ENCODE assay signal across 14 cellular contexts in the genomic region with DNA sequence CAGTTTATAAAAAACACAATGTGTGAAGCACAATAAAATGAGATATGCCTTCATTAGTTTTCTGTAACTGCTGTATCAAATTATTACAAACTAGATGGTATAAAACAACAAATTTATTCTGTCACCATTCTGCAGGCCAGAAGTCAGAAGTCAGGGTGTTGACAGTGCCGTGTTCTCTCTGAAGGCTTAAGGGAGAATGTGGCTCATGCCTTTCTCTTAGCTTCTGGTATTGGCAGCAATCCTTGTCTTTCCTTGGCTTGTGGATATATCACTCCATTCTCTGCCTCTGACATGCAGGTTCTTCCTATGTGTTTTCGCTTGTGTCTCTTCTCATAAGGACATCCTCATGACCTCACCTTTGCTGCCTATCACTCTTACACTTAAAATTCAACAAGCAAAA. TPM values are rescaled to one million over a fixed set of nuclear protein-coding genes. Genes with fewer than 3 reads are reported as not detected.
A peak's percentile ranks its signal among the peaks of the same experiment; 100 is the strongest.
DNase-seq lines count a peak whose midpoint lies in the region; ATAC-seq and TF ChIP-seq lines count a peak whose summit lies in the region.
"Had no signal": no experiment of that assay in that cellular context is flagged by ENCODE, and none has a peak within 500 bp of the region (broad histone marks: within the 10 kb centered on the region; RNA-seq: fewer than 3 reads in every experiment).

No MANE protein-coding gene starts in this region.

- H3K27me3 ChIP-seq in DND-41 (ENCODE audit: insufficient read depth, low read length, poor library complexity), result no peaks in the 10 kb centered on the region
- no peaks in the 10 kb centered on the region for H3K27me3 ChIP-seq in naive thymus-derived CD4-positive, alpha-beta T cell (ENCODE audit: control insufficient read depth in 2 of 2, insufficient read depth in 2 of 2, low read length in 2 of 2)
- no peaks in the 10 kb centered on the region for H3K27me3 ChIP-seq in thyroid gland
- H3K27me3 ChIP-seq: suprapubic skin had no signal

- intact Hi-C loops in naive thymus-derived CD4-positive, alpha-beta T cell (cut with micrococcal nuclease), result loop anchor here (1.0 to 10.0 kb wide), 4 partner anchors 8 to 768 kb away; no protein-coding TSS in a partner anchor
- intact Hi-C loops in thyroid gland (cut with DNase I), result no loop called here

- H3K4me3 ChIP-seq in DND-41 (ENCODE audit: low read depth in 1 of 2, low read length in 2 of 2), result no peak overlapping the region
- H3K4me3 ChIP-seq in Jurkat, Clone E6-1 (ENCODE audit: low read length), result peak overlapping the region; percentile 54
- H3K4me3 ChIP-seq in naive thymus-derived CD4-positive, alpha-beta T cell (ENCODE audit: low read length), result peak overlapping the region; percentile 54
- no peak overlapping the region for H3K4me3 ChIP-seq in thyroid gland (replicated peaks in 1 of 3)
- H3K4me3 ChIP-seq: suprapubic skin had no signal

- POLR2A ChIA-PET in naive thymus-derived CD4-positive, alpha-beta T cell (lab: Charles Lee), result interaction anchor here (1.1 to 14.5 kb wide), 4 partner anchors 9 to 19 kb away, joined by 11 to 150 read pairs (median 20); a partner anchor contains a TSS

- H3K4me2 ChIP-seq in DND-41 (ENCODE audit: insufficient read depth, low read length), result peak overlapping the region; percentile 3; the same call in 1 of the 2 replicates

- H2AFZ ChIP-seq in DND-41 (ENCODE audit: low read depth, low read length), result no peak overlapping the region

- H4K20me1 ChIP-seq in DND-41 (ENCODE audit: insufficient read depth, low read length), result peaks cover 44% of the 10 kb centered on the region

- H3K27ac Mint-ChIP-seq in activated naive CD8-positive, alpha-beta T cell, result peak overlapping the region; percentile 99
- H3K27ac Mint-ChIP-seq in naive thymus-derived CD4-positive, alpha-beta T cell, result peak overlapping the region; percentile 84 to 98 (median 95)

- DNase-seq in DND-41, result no peak
- DNase-seq in Jurkat, Clone E6-1 (ENCODE audit: low read depth, low spot score), result no peak
- DNase-seq in naive thymus-derived CD4-positive, alpha-beta T cell, result no peak
- DNase-seq in thyroid gland, result no peak
- no peak for DNase-seq in HK-2 (ENCODE audit: unreplicated experiment)
- DNase-seq in cerebellar cortex (ENCODE audit: low spot score), result no peak
- DNase-seq: activated CD8-positive, alpha-beta memory T cell treated with anti-CD3 and anti-CD28 coated beads for 24 hours; glutamatergic neuron; left cardiac atrium; MV-4-11 had no signal

- H3K9me3 Mint-ChIP-seq in activated naive CD8-positive, alpha-beta T cell (ENCODE audit: low read depth), result no peaks in the 10 kb centered on the region
- H3K9me3 Mint-ChIP-seq in naive thymus-derived CD4-positive, alpha-beta T cell, result peaks cover 0 to 5% (median 0%) of the 10 kb centered on the region in 11 donors

- H3K27me3 Mint-ChIP-seq in activated naive CD8-positive, alpha-beta T cell, result no peaks in the 10 kb centered on the region
- no peaks in the 10 kb centered on the region for H3K27me3 Mint-ChIP-seq in naive thymus-derived CD4-positive, alpha-beta T cell

- peaks cover 100% of the 10 kb centered on the region for H3K79me2 ChIP-seq in DND-41 (ENCODE audit: insufficient read depth, low read length)

- no peak for TF ChIP-seq POLR2A in thyroid gland (IDR thresholded peaks at IDR 0.05)

- no peak overlapping the region for H3K9ac ChIP-seq in DND-41 (ENCODE audit: low read depth, low read length)

- H3K36me3 Mint-ChIP-seq in activated naive CD8-positive, alpha-beta T cell, result peaks cover 9% of the 10 kb centered on the region
- H3K36me3 Mint-ChIP-seq in naive thymus-derived CD4-positive, alpha-beta T cell, result peaks cover 0 to 14% (median 3%) of the 10 kb centered on the region in 5 donors

- CTCF ChIA-PET in naive thymus-derived CD4-positive, alpha-beta T cell (lab: Charles Lee), result no interaction called here

- WGBS in thyroid gland, 2 donors, result 92 to 93% methylated on average over 2 of the region's 2 CpGs

- TF ChIP-seq CTCF in DND-41 (IDR thresholded peaks at IDR 0.05; ENCODE audit: borderline replicate concordance, extremely low read depth, low read length, poor library complexity, severe bottlenecking) (no peak), thyroid gland (IDR thresholded peaks at IDR 0.05) (no peak)

- H3K27ac ChIP-seq in DND-41 (ENCODE audit: low read length), result peak overlapping the region; percentile 62
- H3K27ac ChIP-seq in naive thymus-derived CD4-positive, alpha-beta T cell (ENCODE audit: low read depth, low read length), result peak overlapping the region; percentile 71
- no peak overlapping the region for H3K27ac ChIP-seq in thyroid gland
- H3K27ac ChIP-seq: suprapubic skin had no signal

- peak overlapping the region; percentile 83 for H3K4me3 Mint-ChIP-seq in activated naive CD8-positive, alpha-beta T cell
- H3K4me3 Mint-ChIP-seq in naive thymus-derived CD4-positive, alpha-beta T cell, result peak overlapping the region; percentile 60 to 88 (median 78)
- H3K4me3 Mint-ChIP-seq: neural crest cell had no signal

- H3K4me1 Mint-ChIP-seq in activated naive CD8-positive, alpha-beta T cell (ENCODE audit: low read depth), result peaks cover 89% of the 10 kb centered on the region
- peaks cover 53 to 96% (median 93%) of the 10 kb centered on the region in 7 donors for H3K4me1 Mint-ChIP-seq in naive thymus-derived CD4-positive, alpha-beta T cell

- H3K36me3 ChIP-seq in DND-41 (ENCODE audit: insufficient read depth, low read length), result no peaks in the 10 kb centered on the region
- no peaks in the 10 kb centered on the region for H3K36me3 ChIP-seq in naive thymus-derived CD4-positive, alpha-beta T cell (ENCODE audit: control insufficient read depth in 2 of 3, insufficient read depth in 3 of 3, low read length in 3 of 3)
- H3K36me3 ChIP-seq in thyroid gland, result no peaks in the 10 kb centered on the region
- H3K36me3 ChIP-seq: suprapubic skin had no signal

- H3K9me3 ChIP-seq in DND-41 (ENCODE audit: insufficient read depth, low read length, severe bottlenecking) (no peaks in the 10 kb centered on the region), thyroid gland (no peaks in the 10 kb centered on the region)
- no peaks in the 10 kb centered on the region for H3K9me3 ChIP-seq in naive thymus-derived CD4-positive, alpha-beta T cell (ENCODE audit: control insufficient read depth in 2 of 3, low read length in 3 of 3)
- H3K9me3 ChIP-seq: suprapubic skin had no signal

- peaks cover 88% of the 10 kb centered on the region for H3K4me1 ChIP-seq in DND-41 (ENCODE audit: insufficient read depth, low read length)
- peaks cover 84 to 90% of the 10 kb centered on the region in 2 donors for H3K4me1 ChIP-seq in naive thymus-derived CD4-positive, alpha-beta T cell (ENCODE audit: control insufficient read depth in 2 of 2, insufficient read depth in 2 of 2, low read length in 2 of 2)
- peaks cover 4 to 27% of the 10 kb centered on the region in 2 donors for H3K4me1 ChIP-seq in thyroid gland

- ATAC-seq in DND-41 (ENCODE audit: insufficient read depth, low read depth), result no peak
- no peak for ATAC-seq in naive thymus-derived CD4-positive, alpha-beta T cell
- ATAC-seq: HCT116 had no signal

RNA-seq across cellular contexts. Expression of a gene that starts 10.1 kb away (rescaled TPM):
- 120 TPM for polyA plus RNA-seq in Jurkat, Clone E6-1 (2012; ENCODE audit: insufficient read depth, insufficient read length)
- total RNA-seq in naive thymus-derived CD4-positive, alpha-beta T cell, result 10 to 100 TPM; 25.1 to 68.4 (median 61.3) TPM
- polyA plus RNA-seq in naive thymus-derived CD4-positive, alpha-beta T cell, result 10 to 100 TPM; 28.8 to 30.4 TPM
- total RNA-seq in thyroid gland, result 100 to 1,000 TPM in 1 of 4 donors, 10 to 100 TPM in 3; 65.6 to 102 (median 77.7) TPM

Comparison
In these comparisons a context has a peak if more than half of its experiments do, and no peak if none do; other contexts are left out.
1. H3K27ac ChIP-seq: peak in DND-41 (single experiment) and naive thymus-derived CD4-positive, alpha-beta T cell (single experiment); none in thyroid gland (0 of 3).
2. H3K4me3 ChIP-seq: peak in Jurkat, Clone E6-1 (single experiment) and naive thymus-derived CD4-positive, alpha-beta T cell (single experiment); none in DND-41 (0 of 2) and thyroid gland (0 of 3).